In the genomic region with DNA sequence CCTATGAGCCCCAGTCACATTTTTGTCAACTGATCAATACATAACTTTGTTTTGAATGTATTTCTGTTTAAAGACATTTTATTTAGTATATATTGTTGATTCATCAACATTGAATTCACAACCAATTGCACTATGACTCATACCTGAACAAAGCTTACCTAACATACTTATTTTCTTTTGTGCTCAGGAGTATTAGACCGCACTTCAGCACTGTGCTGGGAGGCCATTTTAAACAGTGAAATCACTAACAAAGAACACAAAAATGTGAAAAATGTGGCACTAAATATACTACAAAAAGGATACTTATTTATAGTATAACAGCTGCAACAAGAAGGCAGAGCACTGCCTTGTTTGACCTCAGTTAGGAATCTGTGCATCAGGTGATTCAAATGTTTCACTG, we compare ENCODE assay signal across 27 cellular contexts.
"Had no signal": no experiment of that assay in that cellular context is flagged by ENCODE, and none has a peak within 500 bp of the region (broad histone marks: within the 10 kb centered on the region; RNA-seq: fewer than 3 reads in every experiment).

No MANE protein-coding gene starts in this region.

- FAIRE-seq: astrocyte, RCC 7860 had no signal

- DNase-seq: activated CD4-positive, alpha-beta T cell treated with anti-CD3 and anti-CD28 coated beads for 1 hour; activated CD4-positive, alpha-beta T cell treated with anti-CD3 and anti-CD28 coated beads, Interleukin-2, amount 10 ng/mL, durations not matched to agents 24 days and 14 days; activated CD4-positive, alpha-beta T cell treated with anti-CD3 and anti-CD28 coated beads, Interleukin-2, amount 50 U/mL, for 48 hours; activated CD8-positive, alpha-beta memory T cell treated with anti-CD3 and anti-CD28 coated beads, Interleukin-2, amount 10 ng/mL, durations not matched to agents 7 days and 5 days; activated effector memory CD4-positive, alpha-beta T cell treated with Interleukin-2 at 50 U/mL for 16 hours; activated naive CD4-positive, alpha-beta T cell; activated naive CD8-positive, alpha-beta T cell treated with anti-CD3 and anti-CD28 coated beads, Interleukin-2, amount 50 U/mL, for 24 hours; activated T-cell treated with anti-CD3 and anti-CD28 coated beads, Interleukin-2, amount 50 U/mL, for 24 hours; amniotic stem cell; brain microvascular endothelial cell; cerebellar nuclear complex; MG63; MV-4-11; NCI-H1092 treated with DMSO at 0.1 percent for 48 hours; NCI-H1436; NCI-H1694 treated with DMSO at 0.1 percent for 48 hours; NCI-H2029 treated with DMSO at 0.1 percent for 48 hours; NCI-H345; NCI-H510A treated with DMSO at 0.1 percent for 48 hours; NCI-H69; NK-92 treated with Interleukin-12 subunit alpha and Interleukin-12 subunit beta, amount 100 ng/mL, for 24 hours; SHP77 treated with DMSO at 0.1 percent for 48 hours; T-helper 17 cell; T-helper 9 cell had no signal

- ATAC-seq: activated CD8-positive, alpha-beta memory T cell treated with anti-CD3 and anti-CD28 coated beads, Interleukin-2, amount 10 ng/mL, durations not matched to agents 7 days and 5 days; activated naive CD8-positive, alpha-beta T cell treated with anti-CD3 and anti-CD28 coated beads, Interleukin-2, amount 50 U/mL, for 24 hours; T-helper 17 cell; WTC11 had no signal
